Comparison of ENCODE assay signal across 8 cellular contexts in genomic region chr17:83081561-83082201, GRCh38. TPM values are rescaled to one million over a fixed set of nuclear protein-coding genes. Genes with fewer than 3 reads are reported as not detected.
DNase-seq lines count a peak whose midpoint lies in the region; ATAC-seq and TF ChIP-seq lines count a peak whose summit lies in the region.

No MANE protein-coding gene starts in this region.

- peaks cover 24% of the 10 kb centered on the region; the same call in 1 of the 2 replicates for H3K36me3 ChIP-seq in IMR-90 (ENCODE audit: control insufficient read depth, insufficient read depth, low read length)
- H3K36me3 ChIP-seq in effector memory CD4-positive, alpha-beta T cell (ENCODE audit: control insufficient read depth, insufficient read depth, low read length) = no peaks in the 10 kb centered on the region

- POLR2A ChIA-PET in IMR-90 (lab: Charles Lee; ENCODE audit: unreplicated experiment) = no interaction called here
- POLR2A ChIA-PET in naive thymus-derived CD8-positive, alpha-beta T cell (lab: Charles Lee) = interaction anchor here (0.7 to 0.8 kb wide), 2 partner anchors 30 to 200 kb away, joined by 3 to 4 read pairs; no protein-coding TSS in a partner anchor

- DNase-seq in A172 (ENCODE audit: low spot score) = peak; percentile 52
- peak; percentile 43 for DNase-seq in IMR-90
- DNase-seq in effector memory CD4-positive, alpha-beta T cell = no peak
- DNase-seq in naive thymus-derived CD8-positive, alpha-beta T cell = peak in 3 of 10 donors; percentile 21 to 59 (median 30)
- DNase-seq in cerebellum (ENCODE audit: low spot score) = no peak
- DNase-seq in Kasumi-1 (lab: John Stamatoyannopoulos, UW) = no peak
- no peak for DNase-seq in NCI-H748 treated with DMSO at 0.1 percent for 48 hours (lab: John Stamatoyannopoulos, UW)

- CTCF ChIA-PET in IMR-90 (lab: Yijun Ruan, JAX) = no interaction called here

- H3K4ac ChIP-seq in IMR-90 (ENCODE audit: low read depth, low read length) = peak overlapping the region; percentile 99

- in situ Hi-C loops in IMR-90 (cut with MboI; ENCODE audit: low sequenced_read_pairs) = no loop called here

- dilution Hi-C loops in IMR-90 (cut with HindIII; ENCODE audit: low sequenced_read_pairs, unreplicated experiment) = no loop called here

- H2AK9ac ChIP-seq in IMR-90 (replicated peaks; ENCODE audit: low read depth, low read length, poor library complexity) = peak overlapping the region; percentile 95

- no peak; the same call in 1 of the 2 replicates for TF ChIP-seq POLR2A in IMR-90 (IDR thresholded peaks at IDR 0.05; ENCODE audit: low read depth, low read length)

- peak overlapping the region; percentile 78 for H4K91ac ChIP-seq in IMR-90 (ENCODE audit: insufficient read depth, low read depth, low read length)

- 55% methylated on average over 18 of the region's 26 CpGs; no CpG with 5 or more reads in 1 of the 2 experiments for WGBS in IMR-90 (ENCODE audit: extremely low coverage in 2 of 2, insufficient read length in 1 of 2), 2 experiments

- ATAC-seq in IMR-90 (ENCODE audit: low read depth) (no peak), GM18511 (IDR thresholded peaks at IDR 0.05; ENCODE audit: unreplicated experiment) (no peak)
- no peak for ATAC-seq in naive thymus-derived CD8-positive, alpha-beta T cell

- peak overlapping the region; percentile 56 for H4K5ac ChIP-seq in IMR-90 (ENCODE audit: low read depth, low read length)

- peak overlapping the region; percentile 49 to 87 (median 71) for H3K4me3 Mint-ChIP-seq in naive thymus-derived CD8-positive, alpha-beta T cell

- peaks cover 39% of the 10 kb centered on the region for H3K9me1 ChIP-seq in IMR-90 (ENCODE audit: insufficient read depth, low read length)

- peak overlapping the region; percentile 70; the same call in 1 of the 3 replicates for H2BK15ac ChIP-seq in IMR-90 (ENCODE audit: low read depth, low read length)

- intact Hi-C loops in IMR-90 (cut with micrococcal nuclease) = loop anchor here (1.0 kb wide), 1 partner anchor 299 kb away; no protein-coding TSS in a partner anchor

- H3K4me1 Mint-ChIP-seq in naive thymus-derived CD8-positive, alpha-beta T cell = peaks cover 6 to 53% (median 28%) of the 10 kb centered on the region in 4 donors

- H3K27me3 Mint-ChIP-seq in naive thymus-derived CD8-positive, alpha-beta T cell = peaks cover 0 to 11% (median 0%) of the 10 kb centered on the region in 5 donors

- H3K56ac ChIP-seq in IMR-90 (ENCODE audit: extremely low read depth, insufficient read depth, low read length) = no peak overlapping the region; the same call in 1 of the 2 replicates

- peak overlapping the region; percentile 64 for H3K4me3 ChIP-seq in IMR-90 (ENCODE audit: insufficient read depth, low read depth, low read length)
- H3K4me3 ChIP-seq in effector memory CD4-positive, alpha-beta T cell (ENCODE audit: insufficient read depth, low read depth, low read length, poor library complexity, severe bottlenecking) = peak overlapping the region; percentile 56

- H2BK20ac ChIP-seq in IMR-90 (ENCODE audit: low read depth, low read length) = peak overlapping the region; percentile 67; the same call in 1 of the 2 replicates

- H2BK120ac ChIP-seq in IMR-90 (ENCODE audit: low read depth, low read length) = peak overlapping the region; percentile 96

- peak overlapping the region; percentile 74 for H3K14ac ChIP-seq in IMR-90 (replicated peaks; ENCODE audit: low read depth, low read length)

- H3K4me2 ChIP-seq in IMR-90 (ENCODE audit: low read depth, low read length) = peak overlapping the region; percentile 68

- H3K27me3 ChIP-seq in IMR-90 (ENCODE audit: control insufficient read depth, insufficient read depth, low read length) = peaks cover 9% of the 10 kb centered on the region; the same call in 1 of the 2 replicates
- no peaks in the 10 kb centered on the region for H3K27me3 ChIP-seq in effector memory CD4-positive, alpha-beta T cell (replicated peaks; ENCODE audit: control insufficient read depth, insufficient read depth, low read length, poor library complexity, severe bottlenecking)

- H3K23ac ChIP-seq in IMR-90 (ENCODE audit: low read depth, low read length) = peak overlapping the region; percentile 98

- no peaks in the 10 kb centered on the region for H3K36me3 Mint-ChIP-seq in naive thymus-derived CD8-positive, alpha-beta T cell

- peaks cover 4 to 49% of the 10 kb centered on the region in 2 experiments; a peak in 2 of 4 replicates for H3K79me1 ChIP-seq in IMR-90 (ENCODE audit: low read depth in 1 of 2, low read length in 2 of 2)

- H3K27ac Mint-ChIP-seq in naive thymus-derived CD8-positive, alpha-beta T cell = peak overlapping the region in 8 of 10 donors; percentile 28 to 93 (median 63)

- H2AK5ac ChIP-seq in IMR-90 (ENCODE audit: low read depth, low read length) = peak overlapping the region; percentile 92

- H3K9me3 ChIP-seq in IMR-90 (ENCODE audit: control insufficient read depth, insufficient read depth, low read length) = no peaks in the 10 kb centered on the region
- H3K9me3 ChIP-seq in effector memory CD4-positive, alpha-beta T cell (ENCODE audit: control insufficient read depth, low read length) = no peaks in the 10 kb centered on the region

- H3K27ac ChIP-seq in IMR-90 (ENCODE audit: insufficient read depth, low read length) = peak overlapping the region; percentile 42
- H3K27ac ChIP-seq in effector memory CD4-positive, alpha-beta T cell (ENCODE audit: insufficient read depth, low read length, poor library complexity, severe bottlenecking) = no peak overlapping the region

- H4K20me1 ChIP-seq in IMR-90 (ENCODE audit: insufficient read depth, low read length) = peaks cover 55% of the 10 kb centered on the region

- H3K9ac ChIP-seq in IMR-90 (ENCODE audit: low read depth, low read length) = peak overlapping the region; percentile 69

- peak overlapping the region; percentile 99 for H2BK5ac ChIP-seq in IMR-90 (ENCODE audit: low read depth, low read length, poor library complexity, severe bottlenecking)

- no peak for TF ChIP-seq RAD21 in IMR-90 (IDR thresholded peaks at IDR 0.05; ENCODE audit: low read length)

- no peak for TF ChIP-seq CTCF in IMR-90 (conservative IDR thresholded peaks at IDR 0.05; ENCODE audit: low read depth, low read length)

- peaks cover 50% of the 10 kb centered on the region for H3K4me1 ChIP-seq in IMR-90 (ENCODE audit: control insufficient read depth, insufficient read depth, low read length)
- H3K4me1 ChIP-seq in effector memory CD4-positive, alpha-beta T cell (ENCODE audit: control insufficient read depth, insufficient read depth, low read length, poor library complexity, severe bottlenecking) = peaks cover 21% of the 10 kb centered on the region

- no TSS peak for BruUV-seq in IMR-90 (replicated peaks; lab: Mats Ljungman, UMichigan)

- no peak overlapping the region for H3K18ac ChIP-seq in IMR-90 (ENCODE audit: low read depth, low read length)

- H2AFZ ChIP-seq in IMR-90 (replicated peaks; ENCODE audit: low read length, poor library complexity) = peak overlapping the region; percentile 61

- peak overlapping the region; percentile 24 to 57; a peak in 2 of 4 replicates for H4K8ac ChIP-seq in IMR-90 (ENCODE audit: low read depth in 2 of 2, low read length in 2 of 2)

- H3K9me3 Mint-ChIP-seq in naive thymus-derived CD8-positive, alpha-beta T cell = no peaks in the 10 kb centered on the region

TF ChIP-seq in IMR-90, 13 proteins besides CTCF, POLR2A, EP300 and RAD21:
- TF ChIP-seq MXI1 (IDR thresholded peaks at IDR 0.05; ENCODE audit: borderline replicate concordance, low read depth, low read length) = no peak
- no peak for TF ChIP-seq BHLHE40 (IDR thresholded peaks at IDR 0.05; ENCODE audit: low read depth, low read length)
- no peak for TF ChIP-seq CHD1 (IDR thresholded peaks at IDR 0.05; ENCODE audit: low read depth, low read length)
- TF ChIP-seq RFX5 (IDR thresholded peaks at IDR 0.05; ENCODE audit: low read depth, low read length) = no peak
- no peak for TF ChIP-seq FOS (IDR thresholded peaks at IDR 0.05; ENCODE audit: low read depth, low read length)
- TF ChIP-seq CEBPB (IDR thresholded peaks at IDR 0.05; ENCODE audit: low read depth, low read length) = no peak

RNA-seq across cellular contexts. Expression of gene METRNL, which starts 2.3 kb away (rescaled TPM):
- total RNA-seq in A172 (2014; rRNA removed; shearing (Covaris generic)) = 125 and 190 TPM in 2 replicates
- total RNA-seq in IMR-90 (2012; rRNA removed) = 17.9 and 21.4 TPM in 2 replicates
- 48.2 and 60.2 TPM in 2 replicates for polyA plus RNA-seq in IMR-90 (2012; rRNA removed)
- polyA plus RNA-seq in IMR-90 (2012; cell fraction: cytosol; rRNA removed) = 73.7 and 167 TPM in 2 replicates
- 50.0 and 129 TPM in 2 replicates for polyA plus RNA-seq in IMR-90 (2012; cell fraction: nucleus; rRNA removed; ENCODE audit: low replicate concordance)
- 1 to 10 TPM; 4.1 to 4.6 TPM for total RNA-seq in naive thymus-derived CD8-positive, alpha-beta T cell
- 1 to 10 TPM in 2 of 3 donors, under 1 TPM in 1; 0.42 to 4.8 (median 1.3) TPM for polyA plus RNA-seq in naive thymus-derived CD8-positive, alpha-beta T cell
- total RNA-seq in cerebellum = 14.2 TPM

Comparison
In these comparisons a context has a peak if more than half of its experiments do, and no peak if none do; other contexts are left out.
1. DNase-seq: peak in A172 (single experiment) and IMR-90 (single experiment); none in effector memory CD4-positive, alpha-beta T cell (0 of 3), cerebellum (single experiment), Kasumi-1 (0 of 2) and NCI-H748 treated with DMSO at 0.1 percent for 48 hours (single experiment).